ENCODE assay signal across 21 cellular contexts in the genomic region with DNA sequence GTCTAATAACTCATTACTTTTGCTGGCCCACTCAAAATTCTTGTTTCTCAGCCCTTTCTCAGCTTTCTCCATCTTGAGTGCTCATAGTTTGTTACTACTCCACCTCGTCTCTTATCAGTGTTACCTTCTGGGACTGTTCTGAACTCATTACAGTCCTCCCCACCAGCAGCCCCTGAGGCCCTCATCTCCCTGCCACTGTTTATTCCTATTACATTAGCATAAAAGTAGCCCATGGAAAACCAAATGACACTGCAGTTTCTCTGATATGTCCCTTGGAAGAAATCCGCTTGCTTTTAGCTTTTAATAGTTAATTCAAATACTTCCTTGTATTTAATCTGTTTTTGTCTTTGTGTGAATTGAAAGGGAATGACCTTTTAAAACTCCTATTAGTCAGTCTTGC.
"Had no signal": no experiment of that assay in that cellular context is flagged by ENCODE, and none has a peak within 500 bp of the region (broad histone marks: within the 10 kb centered on the region; RNA-seq: fewer than 3 reads in every experiment).

No MANE protein-coding gene starts in this region.

- H3K9me3 ChIP-seq: SK-N-SH had no signal

- H3K27ac ChIP-seq: KMS-11, RWPE1 had no signal

- FAIRE-seq: HepG2 had no signal

- H3K9ac ChIP-seq: KMS-11, SK-N-SH had no signal

- ATAC-seq: HepG2, Panc1 had no signal

- DNase-seq: IMR-90, Kasumi-1, MM.1S, NCI-H1092 treated with DMSO at 0.1 percent for 48 hours, NCI-H1436, NCI-H187, NCI-H2029, NCI-H2081 treated with DMSO at 0.1 percent for 48 hours, NCI-H2171, NCI-H226, NCI-H446, NCI-H510A, NCI-H524 treated with DMSO at 0.1 percent for 48 hours, NCI-H69, NCI-H774, SHP77, SK-N-SH had no signal

- H3K4me2 ChIP-seq: KMS-11, SK-N-SH had no signal
